15 cellular contexts compared by ENCODE assay signal in genomic region chr3:177606891-177607290, GRCh38.
DNase-seq lines count a peak whose midpoint lies in the region; ATAC-seq and TF ChIP-seq lines count a peak whose summit lies in the region.
"Had no signal": no experiment of that assay in that cellular context is flagged by ENCODE, and none has a peak within 500 bp of the region (broad histone marks: within the 10 kb centered on the region; RNA-seq: fewer than 3 reads in every experiment).

No MANE protein-coding gene starts in this region.

- no TSS peak for BruUV-seq in A673 (replicated peaks; lab: Mats Ljungman, UMichigan)

- no peak overlapping the region for H3K9ac ChIP-seq in smooth muscle cell (ENCODE audit: low read depth)

- H3K27me3 ChIP-seq in foreskin keratinocyte (no peaks in the 10 kb centered on the region), smooth muscle cell (ENCODE audit: low read depth) (no peaks in the 10 kb centered on the region), A673 (replicated peaks; ENCODE audit: insufficient read depth, low read depth, low read length, poor library complexity) (no peaks in the 10 kb centered on the region)

- intact Hi-C loops in A673 (cut with micrococcal nuclease; ENCODE audit: unreplicated experiment): no loop called here

- H3K27ac ChIP-seq in foreskin keratinocyte: no peak overlapping the region
- peak overlapping the region; percentile 37 for H3K27ac ChIP-seq in smooth muscle cell (ENCODE audit: low read depth)
- H3K27ac ChIP-seq in A673 (ENCODE audit: low read depth, low read length, poor library complexity, severe bottlenecking): no peak overlapping the region

- peak; percentile 80 for ATAC-seq in foreskin keratinocyte
- ATAC-seq in HG02798 (IDR thresholded peaks at IDR 0.05; ENCODE audit: poor library complexity, unreplicated experiment): no peak

- no peaks in the 10 kb centered on the region for H4K20me1 ChIP-seq in smooth muscle cell (ENCODE audit: low read depth)

- CTCF ChIA-PET in A673 (lab: Charles Lee): no interaction called here

- no peak for TF ChIP-seq CTCF in foreskin keratinocyte (conservative IDR thresholded peaks at IDR 0.05)
- TF ChIP-seq CTCF in smooth muscle cell (IDR thresholded peaks at IDR 0.05; ENCODE audit: borderline replicate concordance, insufficient read depth, poor library complexity, severe bottlenecking): no peak
- TF ChIP-seq CTCF in A673 (conservative IDR thresholded peaks at IDR 0.05; ENCODE audit: low read depth, low read length): no peak

- POLR2A ChIA-PET in A673 (lab: Charles Lee; ENCODE audit: low non-redundant PET): no interaction called here

- H3K4me1 ChIP-seq in foreskin keratinocyte: peaks cover 20% of the 10 kb centered on the region
- peaks cover 6% of the 10 kb centered on the region for H3K4me1 ChIP-seq in smooth muscle cell (ENCODE audit: low read depth)
- peaks cover 15% of the 10 kb centered on the region for H3K4me1 ChIP-seq in A673 (ENCODE audit: insufficient read depth, low read length, poor library complexity, severe bottlenecking)

- H2AFZ ChIP-seq in smooth muscle cell (ENCODE audit: low read depth): no peak overlapping the region

- no peak overlapping the region for H3K4me2 ChIP-seq in smooth muscle cell

- H3K9me3 ChIP-seq in smooth muscle cell (replicated peaks; ENCODE audit: low read depth): no peaks in the 10 kb centered on the region
- H3K9me3 ChIP-seq in A673 (ENCODE audit: low read depth, low read length, poor library complexity, severe bottlenecking): no peaks in the 10 kb centered on the region

- no peaks in the 10 kb centered on the region for H3K36me3 ChIP-seq in smooth muscle cell (ENCODE audit: low read depth)
- H3K36me3 ChIP-seq in A673 (ENCODE audit: insufficient read depth, low read length, poor library complexity, severe bottlenecking): no peaks in the 10 kb centered on the region

- H3K79me2 ChIP-seq in smooth muscle cell (ENCODE audit: low read depth): no peaks in the 10 kb centered on the region

- no peak overlapping the region for H3K4me3 ChIP-seq in smooth muscle cell
- no peak overlapping the region for H3K4me3 ChIP-seq in A673 (ENCODE audit: low read depth, low read length, poor library complexity, severe bottlenecking)

- DNase-seq in NCI-H748 (lab: John Stamatoyannopoulos, UW; ENCODE audit: unreplicated experiment): peak; percentile 32
- DNase-seq in NCI-H748 treated with DMSO at 0.1 percent for 48 hours (lab: John Stamatoyannopoulos, UW): no peak
- peak; percentile 70 for DNase-seq in NCI-H69 (lab: John Stamatoyannopoulos, UW)
- DNase-seq in foreskin keratinocyte: peak; percentile 44 to 62
- DNase-seq in smooth muscle cell (lab: John Stamatoyannopoulos, UW; ENCODE audit: unreplicated experiment): no peak
- no peak for DNase-seq in A673 (ENCODE audit: low spot score)
- DNase-seq in cerebellar nuclear complex (lab: John Stamatoyannopoulos, UW): no peak
- DNase-seq: activated CD4-positive, alpha-beta T cell treated with anti-CD3 and anti-CD28 coated beads, Interleukin-2, amount 50 U/mL, for 48 hours; DMS79; NCI-H526; occipital lobe; stimulated activated CD4-positive, alpha-beta T cell treated with anti-CD3 and anti-CD28 coated beads, Interleukin-12 subunit alpha, Interleukin-12 subunit beta, amount 100 ng/mL, for 4 hours; substantia nigra; T1000 had no signal

- WGBS in smooth muscle cell (ENCODE audit: low lambda C conversion rate): 48% methylated on average over 4 of the region's 4 CpGs

- no peaks in the 10 kb centered on the region for H3F3A ChIP-seq in smooth muscle cell (ENCODE audit: low read depth)

Comparison
In these comparisons a context has a peak if more than half of its experiments do, and no peak if none do; other contexts are left out.
1. DNase-seq: peak in NCI-H748 (single experiment), NCI-H69 (single experiment) and foreskin keratinocyte (2 of 2); none in NCI-H748 treated with DMSO at 0.1 percent for 48 hours (single experiment), smooth muscle cell (single experiment), A673 (single experiment) and cerebellar nuclear complex (0 of 2).